In the genomic region with DNA sequence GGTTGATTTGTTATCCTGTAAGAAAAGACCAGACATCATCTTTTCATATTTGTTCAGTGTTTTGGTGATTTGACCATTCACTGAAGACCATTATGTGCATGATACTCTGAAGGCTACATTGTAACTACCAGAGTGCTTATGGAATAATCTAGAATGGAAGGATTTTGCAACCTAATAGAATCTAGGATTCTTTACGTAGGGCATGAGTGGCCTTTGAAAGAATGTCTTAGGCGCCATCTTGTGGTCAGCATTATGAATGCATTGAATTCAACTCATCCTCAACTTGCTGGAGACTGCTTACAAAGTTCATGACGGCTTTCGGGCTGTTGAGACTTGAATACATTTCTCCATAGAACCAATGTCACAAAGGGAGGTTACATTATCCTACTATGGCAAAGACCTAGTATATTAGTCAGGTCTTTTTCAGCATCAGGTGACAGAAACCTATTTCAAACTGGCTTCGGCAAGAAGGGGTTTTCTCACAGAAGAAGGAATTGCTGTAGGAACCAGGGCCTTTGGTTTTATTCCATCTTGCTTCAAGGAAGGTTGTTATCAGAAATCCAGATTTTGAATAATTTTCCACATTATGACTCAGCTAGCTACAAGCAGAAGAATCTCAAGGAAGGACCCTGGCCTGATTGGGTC, we compare ENCODE assay signal across 9 cellular contexts.
DNase-seq lines count a peak whose midpoint lies in the region; FAIRE-seq and TF ChIP-seq lines count a peak whose summit lies in the region.
"Had no signal": no experiment of that assay in that cellular context is flagged by ENCODE, and none has a peak within 500 bp of the region (broad histone marks: within the 10 kb centered on the region; RNA-seq: fewer than 3 reads in every experiment).

No MANE protein-coding gene starts in this region.

- dilution Hi-C loops in keratinocyte (cut with MboI; ENCODE audit: extremely low pct_ligation_motif_present, low sequenced_read_pairs) = loop anchor here (10.0 kb wide), 1 partner anchor 135 kb away; no protein-coding TSS in a partner anchor

- H3K4me1 ChIP-seq in keratinocyte (ENCODE audit: control insufficient read depth, extremely low read depth, insufficient read depth, low read length) = no peaks in the 10 kb centered on the region
- H3K4me1 ChIP-seq: BLaER1 had no signal

- H3K36me3 ChIP-seq in keratinocyte (ENCODE audit: control insufficient read depth in 2 of 2, extremely low read depth in 1 of 2, insufficient read depth in 2 of 2, low read length in 2 of 2) = no peaks in the 10 kb centered on the region
- H3K36me3 ChIP-seq: BLaER1 had no signal

- peaks cover 4% of the 10 kb centered on the region for H3K27me3 ChIP-seq in keratinocyte (ENCODE audit: control insufficient read depth, extremely low read depth, insufficient read depth, low read length)
- H3K27me3 ChIP-seq: BLaER1 had no signal

- no peaks in the 10 kb centered on the region for H3K9me3 ChIP-seq in keratinocyte (ENCODE audit: control insufficient read depth, low read depth, low read length)
- H3K9me3 ChIP-seq: BLaER1 had no signal

- peak; percentile 93 for FAIRE-seq in keratinocyte (lab: Jason Lieb, UNC)

- H2AFZ ChIP-seq in keratinocyte (ENCODE audit: control insufficient read depth, low read length) = no peak overlapping the region

- DNase-seq in NCI-H1436 (lab: John Stamatoyannopoulos, UW) = peak; percentile 72
- no peak for DNase-seq in NCI-H1436 treated with DMSO at 0.1 percent for 48 hours (lab: John Stamatoyannopoulos, UW)
- DNase-seq in HFF-Myc (ENCODE audit: extremely low read depth, low read depth) = peak; percentile 67
- peak; percentile 31 for DNase-seq in NCI-H1417 treated with DMSO at 0.1 percent for 48 hours (lab: John Stamatoyannopoulos, UW)
- DNase-seq in T-helper 22 cell (ENCODE audit: low read depth) = peak; percentile 8
- peak in 32 of 61 donors; percentile 1 to 76 (median 15) for DNase-seq in caudate nucleus (lab: John Stamatoyannopoulos, UW)
- peak; percentile 30 for DNase-seq in keratinocyte (ENCODE audit: low read depth, low spot score)
- DNase-seq in stimulated activated CD4-positive, alpha-beta T cell treated with anti-CD3 and anti-CD28 coated beads, Interleukin-4, amount 100 ng/mL, for 24 hours = peak; percentile 71

- H3K4me3 ChIP-seq in HFF-Myc (replicated peaks; ENCODE audit: low read depth, low read length) (no peak overlapping the region), keratinocyte (ENCODE audit: control insufficient read depth in 2 of 3, extremely low read depth in 1 of 3, insufficient read depth in 2 of 3, low read depth in 1 of 3, low read length in 3 of 3) (no peak overlapping the region)
- H3K4me3 ChIP-seq: BLaER1 had no signal

- TF ChIP-seq CTCF in HFF-Myc (IDR thresholded peaks at IDR 0.05; ENCODE audit: low read depth, low read length, missing control alignments) (peak; percentile 77), keratinocyte (optimal IDR thresholded peaks at IDR 0.05 in 1 of 3, IDR thresholded peaks at IDR 0.05 in 1 of 3, conservative IDR thresholded peaks at IDR 0.05 in 1 of 3; ENCODE audit: extremely low read depth in 1 of 3, insufficient read depth in 2 of 3, low read length in 3 of 3) (peak; percentile 62 to 78 (median 74))

- no peak overlapping the region for H3K27ac ChIP-seq in caudate nucleus (ENCODE audit: low read depth, low read length)
- H3K27ac ChIP-seq in keratinocyte (ENCODE audit: control insufficient read depth, insufficient read depth, low read length) = no peak overlapping the region
- H3K27ac ChIP-seq: BLaER1 had no signal

- no peaks in the 10 kb centered on the region for H3K9me1 ChIP-seq in keratinocyte (ENCODE audit: control insufficient read depth, extremely low read depth, insufficient read depth, low read length)

- no peak overlapping the region for H3K9ac ChIP-seq in keratinocyte (ENCODE audit: control insufficient read depth, extremely low read depth, insufficient read depth, low read length)
- H3K9ac ChIP-seq: BLaER1 had no signal

- H3K4me2 ChIP-seq in keratinocyte (ENCODE audit: control insufficient read depth, extremely low read depth, insufficient read depth, low read depth, low read length) = no peak overlapping the region
- H3K4me2 ChIP-seq: BLaER1 had no signal

- H4K20me1 ChIP-seq in keratinocyte (ENCODE audit: control insufficient read depth, extremely low read depth, insufficient read depth, low read length) = no peaks in the 10 kb centered on the region
- H4K20me1 ChIP-seq: BLaER1 had no signal

- no peaks in the 10 kb centered on the region for H3K79me2 ChIP-seq in keratinocyte (ENCODE audit: control insufficient read depth, insufficient read depth, low read length)
